1 cellular context compared by ENCODE assay signal in genomic region chr16:23519282-23519681, GRCh38.
TF ChIP-seq lines count a peak whose summit lies in the region.

No MANE protein-coding gene starts in this region.

TF ChIP-seq in K562, 482 proteins besides CTCF, POLR2A, EP300 and RAD21:
- TF ChIP-seq NFYB (IDR thresholded peaks at IDR 0.05; ENCODE audit: extremely low read depth, insufficient read length) (peak; percentile 73), TCF15 (CRISPR knock-in tag; IDR thresholded peaks at IDR 0.05) (no peak), FOS (IDR thresholded peaks at IDR 0.05; ENCODE audit: extremely low read depth, insufficient read length) (peak; percentile 15), RBM25 (IDR thresholded peaks at IDR 0.05; ENCODE audit: low read depth, low read length, severe bottlenecking) (peak; percentile 79), RAD51 (IDR thresholded peaks at IDR 0.05; ENCODE audit: borderline replicate concordance, low read depth) (peak; percentile 63; the same call in 1 of the 2 replicates), USF1 (CRISPR knock-in tag; IDR thresholded peaks at IDR 0.05) (peak; percentile 89), USF2 (CRISPR knock-in tag; IDR thresholded peaks at IDR 0.05) (peak; percentile 71), GATAD2B (IDR thresholded peaks at IDR 0.05; ENCODE audit: borderline replicate concordance) (no peak)
